Comparison of ENCODE assay signal across 1 cellular context in genomic region chr4:88698539-88698938, GRCh38.
TF ChIP-seq lines count a peak whose summit lies in the region.

No MANE protein-coding gene starts in this region.

TF ChIP-seq in HEK293, 187 proteins besides CTCF, POLR2A, EP300 and RAD21 (continued from another document):
- TF ChIP-seq ZNF639 (tag by site-specific recombination; IDR thresholded peaks at IDR 0.05) (no peak), ZNF513 (tag by site-specific recombination; IDR thresholded peaks at IDR 0.05) (peak; percentile 77), ZNF140 (tag by site-specific recombination; IDR thresholded peaks at IDR 0.05) (no peak)
